In genomic region chr4:81638698-81639097, GRCh38 we compare ENCODE assay signal across 25 cellular contexts.
"Had no signal": no experiment of that assay in that cellular context is flagged by ENCODE, and none has a peak within 500 bp of the region (broad histone marks: within the 10 kb centered on the region; RNA-seq: fewer than 3 reads in every experiment).

No MANE protein-coding gene starts in this region.

- ATAC-seq: activated T-cell treated with anti-CD3 and anti-CD28 coated beads, Interleukin-2, amount 50 U/mL, for 4 hours had no signal

- H3K36me3 ChIP-seq: brain microvascular endothelial cell, WERI-Rb-1 had no signal

- H3K4me3 Mint-ChIP-seq: activated CD4-positive, alpha-beta T cell treated with anti-CD3 and anti-CD28 coated beads, Interleukin-2, amount 10 ng/mL, durations not matched to agents 7 days and 5 days; activated naive CD4-positive, alpha-beta T cell treated with anti-CD3 and anti-CD28 coated beads, Interleukin-2, amount 50 U/mL, for 24 hours; activated T-cell treated with anti-CD3 and anti-CD28 coated beads, Interleukin-2, amount 50 U/mL, for 4 hours had no signal

- H3K27me3 ChIP-seq: brain microvascular endothelial cell had no signal

- H3K27ac ChIP-seq: brain microvascular endothelial cell, WERI-Rb-1 had no signal

- DNase-seq: activated CD4-positive, alpha-beta T cell treated with anti-CD3 and anti-CD28 coated beads for 1 hour; activated CD4-positive, alpha-beta T cell treated with anti-CD3 and anti-CD28 coated beads, Interleukin-2, amount 10 ng/mL, durations not matched to agents 7 days and 5 days; activated CD4-positive, alpha-beta T cell treated with anti-CD3 and anti-CD28 coated beads, Interleukin-2, amount 50 U/mL, for 48 hours; activated CD4-positive, CD25-positive, alpha-beta regulatory T cell; activated effector memory CD4-positive, alpha-beta T cell treated with anti-CD3 and anti-CD28 coated beads, Interleukin-2, amount 50 U/mL, for 16 hours; activated naive CD4-positive, alpha-beta T cell; activated T-cell treated with anti-CD3 and anti-CD28 coated beads, Interleukin-2, amount 50 U/mL, for 4 hours; amniotic stem cell; aorta; brain microvascular endothelial cell; central memory CD4-positive, alpha-beta T cell; NCI-H1048; NCI-H1105 treated with DMSO at 0.1 percent for 48 hours; NCI-H1436; NCI-H1694; NCI-H2029; NCI-H345; NCI-H524 treated with DMSO at 0.1 percent for 48 hours; NK-92 treated with Interleukin-12 subunit alpha and Interleukin-12 subunit beta, amount 100 ng/mL, for 24 hours; OCI-M1; Right ventricle myocardium superior; SW 1271; T1000; WERI-Rb-1 had no signal

- H3K9me3 Mint-ChIP-seq: activated naive CD4-positive, alpha-beta T cell treated with anti-CD3 and anti-CD28 coated beads, Interleukin-2, amount 50 U/mL, for 24 hours; activated T-cell treated with anti-CD3 and anti-CD28 coated beads, Interleukin-2, amount 50 U/mL, for 4 hours had no signal

- H3K36me3 Mint-ChIP-seq: activated naive CD4-positive, alpha-beta T cell treated with anti-CD3 and anti-CD28 coated beads, Interleukin-2, amount 50 U/mL, for 24 hours had no signal

- H3K27me3 Mint-ChIP-seq: activated CD4-positive, alpha-beta T cell treated with anti-CD3 and anti-CD28 coated beads, Interleukin-2, amount 10 ng/mL, durations not matched to agents 7 days and 5 days; activated naive CD4-positive, alpha-beta T cell treated with anti-CD3 and anti-CD28 coated beads, Interleukin-2, amount 50 U/mL, for 24 hours had no signal

- H3K27ac Mint-ChIP-seq: activated CD4-positive, alpha-beta T cell treated with anti-CD3 and anti-CD28 coated beads, Interleukin-2, amount 10 ng/mL, durations not matched to agents 7 days and 5 days; activated naive CD4-positive, alpha-beta T cell treated with anti-CD3 and anti-CD28 coated beads, Interleukin-2, amount 50 U/mL, for 24 hours had no signal
